In genomic region chrX:136251042-136251991, GRCh38 we compare ENCODE assay signal across 8 cellular contexts. TPM values are rescaled to one million over a fixed set of nuclear protein-coding genes. Genes with fewer than 3 reads are reported as not detected.
DNase-seq lines count a peak whose midpoint lies in the region; ATAC-seq and TF ChIP-seq lines count a peak whose summit lies in the region.

Gene MAP7D3 (minus strand): TSS chrX:136251400. CDS start chrX:136251358, 42 bp downstream.

- H3K4me3 ChIP-seq in BE2C (ENCODE audit: low read depth, low read length) (peak within 1 kb of the TSS; percentile 75), fibroblast of mammary gland (ENCODE audit: control insufficient read depth, low read depth, low read length) (peak within 1 kb of the TSS; percentile 64), stomach smooth muscle (ENCODE audit: low read length in 2 of 2) (peak within 1 kb of the TSS; percentile 62 to 76)

- H3K27ac ChIP-seq in stomach smooth muscle (ENCODE audit: low read length): peak within 1 kb of the TSS; percentile 41

- H3K27ac Mint-ChIP-seq in activated T-cell treated with anti-CD3 and anti-CD28 coated beads, Interleukin-2, amount 50 U/mL, for 72 hours: peak within 1 kb of the TSS; percentile 84
- H3K27ac Mint-ChIP-seq in nephron progenitor cell: no peak within 1 kb of the TSS

- H3K27me3 Mint-ChIP-seq in activated T-cell treated with anti-CD3 and anti-CD28 coated beads, Interleukin-2, amount 50 U/mL, for 72 hours (ENCODE audit: low read depth): peaks cover 20% of the 10 kb centered on the region
- peaks cover 6% of the 10 kb centered on the region for H3K27me3 Mint-ChIP-seq in nephron progenitor cell (ENCODE audit: low read depth, poor library complexity)

- H3K36me3 ChIP-seq in BE2C (no peaks in the 10 kb centered on the region), stomach smooth muscle (ENCODE audit: control insufficient read depth in 2 of 2, insufficient read depth in 2 of 2, low read length in 2 of 2) (no peaks in the 10 kb centered on the region)

- no peaks in the 10 kb centered on the region for H3K9me3 Mint-ChIP-seq in activated T-cell treated with anti-CD3 and anti-CD28 coated beads, Interleukin-2, amount 50 U/mL, for 72 hours
- H3K9me3 Mint-ChIP-seq in nephron progenitor cell: peaks cover 20% of the 10 kb centered on the region

- peak within 1 kb of the TSS; percentile 60 to 71 for H3K9ac ChIP-seq in stomach smooth muscle (ENCODE audit: low read length in 2 of 2)

- TF ChIP-seq CTCF in BE2C (IDR thresholded peaks at IDR 0.05; ENCODE audit: low read depth, low read length): no peak
- TF ChIP-seq CTCF in fibroblast of mammary gland (conservative IDR thresholded peaks at IDR 0.05; ENCODE audit: control insufficient read depth, insufficient read depth, low read depth, low read length): no peak
- no peak for TF ChIP-seq CTCF in nephron progenitor cell (IDR thresholded peaks at IDR 0.05)

- peak; percentile 87 for ATAC-seq in GM19035 (IDR thresholded peaks at IDR 0.05; ENCODE audit: unreplicated experiment)
- peak; percentile 94 for ATAC-seq in HG03280 (IDR thresholded peaks at IDR 0.05; ENCODE audit: unreplicated experiment)
- peak; percentile 92 to 93 for ATAC-seq in activated T-cell treated with anti-CD3 and anti-CD28 coated beads, Interleukin-2, amount 50 U/mL, for 72 hours (replicated peaks in 1 of 2)

- peak within 1 kb of the TSS; percentile 87 to 89 for H3K4me3 Mint-ChIP-seq in activated T-cell treated with anti-CD3 and anti-CD28 coated beads, Interleukin-2, amount 50 U/mL, for 72 hours
- peak within 1 kb of the TSS; percentile 86 for H3K4me3 Mint-ChIP-seq in nephron progenitor cell

- H3K27me3 ChIP-seq in BE2C: no peaks in the 10 kb centered on the region
- H3K27me3 ChIP-seq in stomach smooth muscle (ENCODE audit: control insufficient read depth in 1 of 2, insufficient read depth in 2 of 2, low read length in 2 of 2): peaks cover 0 to 11% of the 10 kb centered on the region in 2 donors

- peaks cover 0 to 1% of the 10 kb centered on the region in 2 donors for H3K36me3 Mint-ChIP-seq in activated T-cell treated with anti-CD3 and anti-CD28 coated beads, Interleukin-2, amount 50 U/mL, for 72 hours (ENCODE audit: insufficient read depth in 2 of 2)
- no peaks in the 10 kb centered on the region for H3K36me3 Mint-ChIP-seq in nephron progenitor cell (ENCODE audit: low read depth)

- no peaks in the 10 kb centered on the region for H3K4me1 Mint-ChIP-seq in activated T-cell treated with anti-CD3 and anti-CD28 coated beads, Interleukin-2, amount 50 U/mL, for 72 hours (ENCODE audit: low read depth)
- peaks cover 11% of the 10 kb centered on the region for H3K4me1 Mint-ChIP-seq in nephron progenitor cell

- H3K4me1 ChIP-seq in BE2C (no peaks in the 10 kb centered on the region), stomach smooth muscle (ENCODE audit: control insufficient read depth, insufficient read depth, low read length) (peaks cover 4% of the 10 kb centered on the region)

- peak; percentile 75 for DNase-seq in BE2C
- peak; percentile 50 for DNase-seq in OCI-M1 (lab: John Stamatoyannopoulos, UW)
- peak; percentile 74 to 79 for DNase-seq in activated T-cell treated with anti-CD3 and anti-CD28 coated beads, Interleukin-2, amount 50 U/mL, for 72 hours
- DNase-seq in fibroblast of mammary gland (ENCODE audit: low read depth): peak; percentile 33
- peak; percentile 70 for DNase-seq in nephron progenitor cell

- H3K9me3 ChIP-seq in BE2C (no peaks in the 10 kb centered on the region), stomach smooth muscle (ENCODE audit: control insufficient read depth in 2 of 2, low read length in 2 of 2) (no peaks in the 10 kb centered on the region)

RNA-seq across cellular contexts. Expression of gene MAP7D3, which starts in this region (rescaled TPM):
- 7.7 TPM for polyA plus RNA-seq in BE2C (2012; ENCODE audit: insufficient read depth, insufficient read length, low read depth)
- 10 to 100 TPM; 11.3 to 11.8 TPM for total RNA-seq in activated T-cell treated with anti-CD3 and anti-CD28 coated beads, Interleukin-2, amount 50 U/mL, for 72 hours

Comparison
In these comparisons a context has a peak if more than half of its experiments do, and no peak if none do; other contexts are left out.
1. Peak in every context shown above with its lines: DNase-seq, ATAC-seq, H3K4me3 ChIP-seq and H3K27ac ChIP-seq.